Comparison of ENCODE assay signal across 12 cellular contexts in the genomic region with DNA sequence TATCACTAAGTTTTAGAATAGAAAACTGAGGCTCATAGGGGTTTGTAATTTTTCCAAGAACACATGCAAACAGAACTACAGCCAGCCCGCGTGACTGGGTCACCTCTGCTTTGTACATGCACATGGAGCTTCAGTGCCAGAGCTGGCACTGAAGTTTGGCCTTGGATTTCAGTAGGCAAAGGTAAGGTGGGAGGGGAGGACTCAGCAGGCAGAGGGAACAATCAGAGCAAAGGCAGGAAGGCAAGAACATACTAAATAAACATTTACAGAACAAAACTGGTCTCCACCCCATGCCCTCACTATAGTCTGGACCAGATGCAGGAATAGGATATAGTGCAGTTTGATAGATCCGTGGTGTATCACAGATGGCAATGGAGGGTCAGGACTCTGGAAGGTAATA.
"Had no signal": no experiment of that assay in that cellular context is flagged by ENCODE, and none has a peak within 500 bp of the region (broad histone marks: within the 10 kb centered on the region; RNA-seq: fewer than 3 reads in every experiment).

No MANE protein-coding gene starts in this region.

- H3K4me3 ChIP-seq: cardiac muscle cell, heart right ventricle, skin epidermis, tibial artery had no signal

- ATAC-seq: activated naive CD8-positive, alpha-beta T cell treated with anti-CD3 and anti-CD28 coated beads, Interleukin-2, amount 50 U/mL, for 24 hours had no signal

- H3K4me3 Mint-ChIP-seq: activated B cell treated with CpG ODN at 0.5 μM for 24 hours; activated CD4-positive, alpha-beta T cell treated with anti-CD3 and anti-CD28 coated beads, Interleukin-2, amount 10 ng/mL, durations not matched to agents 24 days and 14 days; activated naive CD8-positive, alpha-beta T cell treated with anti-CD3 and anti-CD28 coated beads, Interleukin-2, amount 50 U/mL, for 24 hours; activated T-helper 1 cell treated with anti-CD3 and anti-CD28 coated beads, Interleukin-12 subunit alpha, Interleukin-12 subunit beta, Interleukin-2, Interleukin-4 antibody, amounts not matched to agents 30 ng/mL and 10 ng/mL and 1 ng/mL, durations not matched to agents 14 hours and 24 hours and 36 hours; T-helper 1 cell treated with Interleukin-12 subunit alpha and Interleukin-12 subunit beta and Interleukin-4 antibody, amounts not matched to agents 30 μg/mL and 1 μg/mL, for 36 hours had no signal

- H3K9me3 Mint-ChIP-seq: activated B cell treated with CpG ODN at 0.5 μM for 24 hours; activated CD4-positive, alpha-beta T cell treated with anti-CD3 and anti-CD28 coated beads, Interleukin-2, amount 10 ng/mL, durations not matched to agents 24 days and 14 days; activated naive CD8-positive, alpha-beta T cell treated with anti-CD3 and anti-CD28 coated beads, Interleukin-2, amount 50 U/mL, for 24 hours; activated T-helper 1 cell treated with anti-CD3 and anti-CD28 coated beads, Interleukin-12 subunit alpha, Interleukin-12 subunit beta, Interleukin-2, Interleukin-4 antibody, amounts not matched to agents 30 ng/mL and 10 ng/mL and 1 ng/mL, durations not matched to agents 14 hours and 24 hours and 36 hours; T-helper 1 cell treated with Interleukin-12 subunit alpha and Interleukin-12 subunit beta and Interleukin-4 antibody, amounts not matched to agents 30 μg/mL and 1 μg/mL, for 36 hours had no signal

- H3K4me1 ChIP-seq: tibial artery had no signal

- H3K9me3 ChIP-seq: heart right ventricle, tibial artery had no signal

- H3K36me3 ChIP-seq: cardiac muscle cell, heart right ventricle, tibial artery had no signal

- DNase-seq: activated B cell treated with CpG ODN at 0.5 μM for 24 hours; activated CD4-positive, alpha-beta T cell treated with anti-CD3 and anti-CD28 coated beads, Interleukin-2, amount 10 ng/mL, durations not matched to agents 24 days and 14 days; activated naive CD4-positive, alpha-beta T cell treated with Interleukin-2 at 50 U/mL for 16 hours; activated naive CD8-positive, alpha-beta T cell treated with anti-CD3 and anti-CD28 coated beads, Interleukin-2, amount 50 U/mL, for 24 hours; heart right ventricle; retina; tibial artery had no signal

- H3K27ac ChIP-seq: cardiac muscle cell, parathyroid adenoma, skin epidermis, tibial artery had no signal

- H3K27ac Mint-ChIP-seq: activated B cell treated with CpG ODN at 0.5 μM for 24 hours; activated CD4-positive, alpha-beta T cell treated with anti-CD3 and anti-CD28 coated beads, Interleukin-2, amount 10 ng/mL, durations not matched to agents 24 days and 14 days; activated naive CD8-positive, alpha-beta T cell treated with anti-CD3 and anti-CD28 coated beads, Interleukin-2, amount 50 U/mL, for 24 hours; activated T-helper 1 cell treated with anti-CD3 and anti-CD28 coated beads, Interleukin-12 subunit alpha, Interleukin-12 subunit beta, Interleukin-2, Interleukin-4 antibody, amounts not matched to agents 30 ng/mL and 10 ng/mL and 1 ng/mL, durations not matched to agents 14 hours and 24 hours and 36 hours; T-helper 1 cell treated with Interleukin-12 subunit alpha and Interleukin-12 subunit beta and Interleukin-4 antibody, amounts not matched to agents 30 μg/mL and 1 μg/mL, for 36 hours had no signal

- H3K27me3 ChIP-seq: cardiac muscle cell, heart right ventricle, tibial artery had no signal

- H3K27me3 Mint-ChIP-seq: activated B cell treated with CpG ODN at 0.5 μM for 24 hours; activated naive CD8-positive, alpha-beta T cell treated with anti-CD3 and anti-CD28 coated beads, Interleukin-2, amount 50 U/mL, for 24 hours had no signal

- H3K4me1 Mint-ChIP-seq: activated CD4-positive, alpha-beta T cell treated with anti-CD3 and anti-CD28 coated beads, Interleukin-2, amount 10 ng/mL, durations not matched to agents 24 days and 14 days had no signal
